Comparison of ENCODE assay signal across 8 cellular contexts in the genomic region with DNA sequence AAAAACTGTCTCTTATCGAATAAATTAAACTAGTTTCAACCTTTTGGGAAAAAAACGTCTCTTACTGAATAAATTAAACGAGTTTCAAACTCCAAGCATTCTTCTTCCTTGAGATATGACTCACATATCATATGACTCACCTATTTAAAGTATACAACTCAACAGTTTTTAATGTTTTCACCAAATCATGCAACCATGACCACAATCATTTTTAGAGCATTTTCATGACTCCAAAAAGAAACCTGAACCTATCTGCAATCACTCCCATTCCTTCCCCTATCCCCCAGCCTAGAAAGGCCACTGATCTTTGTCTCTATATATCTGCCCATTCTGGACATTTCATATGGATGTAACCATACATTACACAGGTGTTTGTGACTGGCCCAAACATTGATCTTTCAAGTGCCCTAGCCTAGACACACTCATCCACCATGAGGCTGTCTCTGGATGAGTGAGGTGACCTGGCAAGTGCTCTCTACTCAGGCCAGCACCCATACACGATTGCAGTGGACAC.
A peak's percentile ranks its signal among the peaks of the same experiment; 100 is the strongest.
DNase-seq lines count a peak whose midpoint lies in the region; ATAC-seq, FAIRE-seq and TF ChIP-seq lines count a peak whose summit lies in the region.

No MANE protein-coding gene starts in this region.

- peak overlapping the region; percentile 71 for H3K27ac Mint-ChIP-seq in activated naive CD4-positive, alpha-beta T cell treated with anti-CD3 and anti-CD28 coated beads, Interleukin-2, amount 50 U/mL, for 24 hours

- H3K27me3 ChIP-seq in Peyer's patch: no peaks in the 10 kb centered on the region

- no peak overlapping the region for H3K4me3 ChIP-seq in Peyer's patch

- no peaks in the 10 kb centered on the region for H3K9me3 ChIP-seq in Peyer's patch

- no peak for TF ChIP-seq CTCF in Peyer's patch (IDR thresholded peaks at IDR 0.05)

- ATAC-seq in esophagus mucosa (peak; percentile 35), GM21717 (IDR thresholded peaks at IDR 0.05; ENCODE audit: unreplicated experiment) (no peak)

- H3K4me1 Mint-ChIP-seq in activated naive CD4-positive, alpha-beta T cell treated with anti-CD3 and anti-CD28 coated beads, Interleukin-2, amount 50 U/mL, for 24 hours: peaks cover 85% of the 10 kb centered on the region

- H3K36me3 ChIP-seq in Peyer's patch: no peaks in the 10 kb centered on the region

- DNase-seq in activated naive CD4-positive, alpha-beta T cell (lab: John Stamatoyannopoulos, UW): no peak
- no peak for DNase-seq in Peyer's patch
- peak; percentile 35 for DNase-seq in urothelium cell line (ENCODE audit: low spot score)
- DNase-seq in cerebellum (ENCODE audit: low spot score): no peak
- DNase-seq in stimulated activated CD4-positive, alpha-beta T cell treated with anti-CD3 and anti-CD28 coated beads, Interleukin-1b, Interleukin-23, amount 100 ng/mL, for 48 hours: no peak

- H3K27me3 Mint-ChIP-seq in activated naive CD4-positive, alpha-beta T cell treated with anti-CD3 and anti-CD28 coated beads, Interleukin-2, amount 50 U/mL, for 24 hours: no peaks in the 10 kb centered on the region

- peaks cover 10% of the 10 kb centered on the region for H3K36me3 Mint-ChIP-seq in activated naive CD4-positive, alpha-beta T cell treated with anti-CD3 and anti-CD28 coated beads, Interleukin-2, amount 50 U/mL, for 24 hours

- peak overlapping the region; percentile 17 for H3K4me3 Mint-ChIP-seq in activated naive CD4-positive, alpha-beta T cell treated with anti-CD3 and anti-CD28 coated beads, Interleukin-2, amount 50 U/mL, for 24 hours

- no peaks in the 10 kb centered on the region for H3K9me3 Mint-ChIP-seq in activated naive CD4-positive, alpha-beta T cell treated with anti-CD3 and anti-CD28 coated beads, Interleukin-2, amount 50 U/mL, for 24 hours

- peaks cover 0 to 31% (median 9%) of the 10 kb centered on the region in 4 donors for H3K4me1 ChIP-seq in Peyer's patch

- TF ChIP-seq POLR2A in Peyer's patch (IDR thresholded peaks at IDR 0.05): no peak

- H3K27ac ChIP-seq in Peyer's patch: peak overlapping the region in 3 of 4 donors; percentile 37 to 71 (median 63)

- no peak for FAIRE-seq in urothelium cell line (lab: Jason Lieb, UNC)
